Comparison of ENCODE assay signal across 10 cellular contexts in genomic region chr3:27431116-27431515, GRCh38. TPM values are rescaled to one million over a fixed set of nuclear protein-coding genes. Genes with fewer than 3 reads are reported as not detected.
DNase-seq lines count a peak whose midpoint lies in the region; ATAC-seq and TF ChIP-seq lines count a peak whose summit lies in the region.
"Had no signal": no experiment of that assay in that cellular context is flagged by ENCODE, and none has a peak within 500 bp of the region (broad histone marks: within the 10 kb centered on the region; RNA-seq: fewer than 3 reads in every experiment).

No MANE protein-coding gene starts in this region.

- peaks cover 0 to 20% (median 0%) of the 10 kb centered on the region in 4 donors for H3K36me3 ChIP-seq in transverse colon

- no peak overlapping the region for H3K4me3 Mint-ChIP-seq in naive thymus-derived CD8-positive, alpha-beta T cell
- H3K4me3 Mint-ChIP-seq: activated naive CD8-positive, alpha-beta T cell treated with anti-CD3 and anti-CD28 coated beads, Interleukin-2, amount 50 U/mL, for 24 hours had no signal

- in situ Hi-C loops in transverse colon (cut with MboI; ENCODE audit: low pct_ligation_motif_present in 1 of 4, low pct_unique_long_range_greater_than_20kb in 1 of 4, low sequenced_read_pairs in 3 of 4): no loop called here

- no peak overlapping the region for H3K4me3 ChIP-seq in transverse colon

- no peaks in the 10 kb centered on the region for H3K9me3 Mint-ChIP-seq in naive thymus-derived CD8-positive, alpha-beta T cell
- H3K9me3 Mint-ChIP-seq: activated naive CD8-positive, alpha-beta T cell treated with anti-CD3 and anti-CD28 coated beads, Interleukin-2, amount 50 U/mL, for 24 hours had no signal

- no peak for TF ChIP-seq POLR2A in transverse colon (IDR thresholded peaks at IDR 0.05)

- H3K27me3 ChIP-seq in foreskin keratinocyte: no peaks in the 10 kb centered on the region
- no peaks in the 10 kb centered on the region for H3K27me3 ChIP-seq in transverse colon

- peaks cover 13% of the 10 kb centered on the region for H3K4me1 ChIP-seq in foreskin keratinocyte
- peaks cover 0 to 9% (median 4%) of the 10 kb centered on the region in 4 donors for H3K4me1 ChIP-seq in transverse colon

- intact Hi-C loops in transverse colon (cut with DNase I; ENCODE audit: low total_unique reads): no loop called here

- TF ChIP-seq CTCF in foreskin keratinocyte (conservative IDR thresholded peaks at IDR 0.05) (no peak), transverse colon (IDR thresholded peaks at IDR 0.05) (no peak)

- no peak overlapping the region for H3K27ac Mint-ChIP-seq in naive thymus-derived CD8-positive, alpha-beta T cell
- H3K27ac Mint-ChIP-seq: activated naive CD8-positive, alpha-beta T cell treated with anti-CD3 and anti-CD28 coated beads, Interleukin-2, amount 50 U/mL, for 24 hours had no signal

- TF ChIP-seq EP300 in transverse colon (IDR thresholded peaks at IDR 0.05; ENCODE audit: low read depth): no peak

- ATAC-seq in foreskin keratinocyte (peak; percentile 94), GM21367 (IDR thresholded peaks at IDR 0.05; ENCODE audit: unreplicated experiment) (no peak), GM21723 (IDR thresholded peaks at IDR 0.05; ENCODE audit: unreplicated experiment) (no peak)
- no peak for ATAC-seq in naive thymus-derived CD8-positive, alpha-beta T cell
- ATAC-seq: activated naive CD8-positive, alpha-beta T cell treated with anti-CD3 and anti-CD28 coated beads, Interleukin-2, amount 50 U/mL, for 24 hours had no signal

- no peaks in the 10 kb centered on the region for H3K9me3 ChIP-seq in transverse colon

- POLR2A ChIA-PET in naive thymus-derived CD8-positive, alpha-beta T cell (lab: Charles Lee): interaction anchor here (0.6 kb wide), 1 partner anchor 34 kb away, joined by 3 read pairs; no protein-coding TSS in a partner anchor

- DNase-seq in GM04503 (ENCODE audit: low read depth): peak; percentile 98
- peak; percentile 19 to 86 for DNase-seq in SW 1271 (lab: John Stamatoyannopoulos, UW)
- peak; percentile 82 to 94 for DNase-seq in foreskin keratinocyte
- peak; percentile 90 for DNase-seq in pulmonary artery endothelial cell (ENCODE audit: low read depth, low spot score)
- DNase-seq in transverse colon: no peak
- no peak for DNase-seq in naive thymus-derived CD8-positive, alpha-beta T cell
- DNase-seq: activated naive CD8-positive, alpha-beta T cell treated with anti-CD3 and anti-CD28 coated beads, Interleukin-2, amount 50 U/mL, for 24 hours; T-helper 9 cell had no signal

- 38 to 62% methylated on average over 1 to 6 of the region's 6 CpGs for WGBS in transverse colon (ENCODE audit: low coverage in 1 of 2), 2 donors

- peaks cover 17 to 69% (median 38%) of the 10 kb centered on the region in 3 donors for H3K36me3 Mint-ChIP-seq in naive thymus-derived CD8-positive, alpha-beta T cell

- H3K4me1 Mint-ChIP-seq in naive thymus-derived CD8-positive, alpha-beta T cell: peaks cover 0 to 3% (median 0%) of the 10 kb centered on the region in 4 donors
- H3K4me1 Mint-ChIP-seq: activated naive CD8-positive, alpha-beta T cell treated with anti-CD3 and anti-CD28 coated beads, Interleukin-2, amount 50 U/mL, for 24 hours had no signal

- H3K27me3 Mint-ChIP-seq in naive thymus-derived CD8-positive, alpha-beta T cell: no peaks in the 10 kb centered on the region
- H3K27me3 Mint-ChIP-seq: activated naive CD8-positive, alpha-beta T cell treated with anti-CD3 and anti-CD28 coated beads, Interleukin-2, amount 50 U/mL, for 24 hours had no signal

- H3K27ac ChIP-seq in foreskin keratinocyte (peak overlapping the region; percentile 42), transverse colon (peak overlapping the region in 2 of 4 donors; percentile 6 to 18)

RNA-seq across cellular contexts. Expression of gene SLC4A7, which starts 53.1 kb away (rescaled TPM):
- 44.1 and 45.9 TPM in 2 replicates for total RNA-seq in foreskin keratinocyte
- polyA plus RNA-seq in foreskin keratinocyte: 2.9 and 3.3 TPM in 2 replicates
- 102 and 159 TPM in 2 replicates for total RNA-seq in pulmonary artery endothelial cell
- total RNA-seq in transverse colon: 10 to 100 TPM; 22.7 to 45.6 (median 35.4) TPM
- 10 to 100 TPM; 42.7 to 44.3 TPM for total RNA-seq in naive thymus-derived CD8-positive, alpha-beta T cell
- polyA plus RNA-seq in naive thymus-derived CD8-positive, alpha-beta T cell: 10 to 100 TPM in 1 of 3 donors, 1 to 10 TPM in 2; 7.6 to 13.1 (median 8.9) TPM

Comparison
In these comparisons a context has a peak if more than half of its experiments do, and no peak if none do; other contexts are left out.
1. DNase-seq: peak in GM04503 (single experiment), SW 1271 (2 of 2), foreskin keratinocyte (2 of 2) and pulmonary artery endothelial cell (single experiment); none in transverse colon (single experiment) and naive thymus-derived CD8-positive, alpha-beta T cell (0 of 10).